In genomic region chr9:71270554-71270953, GRCh38 we compare ENCODE assay signal across 22 cellular contexts.
A peak's percentile ranks its signal among the peaks of the same experiment; 100 is the strongest.
DNase-seq lines count a peak whose midpoint lies in the region; FAIRE-seq and TF ChIP-seq lines count a peak whose summit lies in the region.
"Had no signal": no experiment of that assay in that cellular context is flagged by ENCODE, and none has a peak within 500 bp of the region (broad histone marks: within the 10 kb centered on the region; RNA-seq: fewer than 3 reads in every experiment).

No MANE protein-coding gene starts in this region.

- H3K9me3 ChIP-seq in keratinocyte (ENCODE audit: control insufficient read depth, low read depth, low read length) = no peaks in the 10 kb centered on the region
- H3K9me3 ChIP-seq in ascending aorta = no peaks in the 10 kb centered on the region

- H3K36me3 ChIP-seq in keratinocyte (ENCODE audit: control insufficient read depth in 2 of 2, extremely low read depth in 1 of 2, insufficient read depth in 2 of 2, low read length in 2 of 2) (no peaks in the 10 kb centered on the region), ascending aorta (no peaks in the 10 kb centered on the region)

- H3K27me3 ChIP-seq in keratinocyte (ENCODE audit: control insufficient read depth, extremely low read depth, insufficient read depth, low read length) (no peaks in the 10 kb centered on the region), ascending aorta (no peaks in the 10 kb centered on the region)

- H3K4me2 ChIP-seq in keratinocyte (ENCODE audit: control insufficient read depth, extremely low read depth, insufficient read depth, low read depth, low read length) = no peak overlapping the region

- intact Hi-C loops in ascending aorta (cut with DNase I) = no loop called here

- peak overlapping the region; percentile 42; the same call in 1 of the 2 replicates for H3K27ac ChIP-seq in VCaP
- no peak overlapping the region for H3K27ac ChIP-seq in keratinocyte (ENCODE audit: control insufficient read depth, insufficient read depth, low read length)
- H3K27ac ChIP-seq in ascending aorta = no peak overlapping the region
- H3K27ac ChIP-seq: C4-2B, RWPE1 had no signal

- no peaks in the 10 kb centered on the region for H3K9me1 ChIP-seq in keratinocyte (ENCODE audit: control insufficient read depth, extremely low read depth, insufficient read depth, low read length)

- peak; percentile 28 for DNase-seq in Daoy (ENCODE audit: low read depth)
- DNase-seq in HT1080 (ENCODE audit: low read depth) = peak; percentile 40
- no peak for DNase-seq in keratinocyte (ENCODE audit: low read depth, low spot score)
- DNase-seq in ascending aorta (ENCODE audit: low spot score in 2 of 2) = no peak
- DNase-seq in amniotic stem cell (lab: John Stamatoyannopoulos, UW) = no peak
- no peak for DNase-seq in DMS 273 treated with DMSO at 0.1 percent for 48 hours (lab: John Stamatoyannopoulos, UW)
- no peak for DNase-seq in cerebellar nuclear complex (lab: John Stamatoyannopoulos, UW)
- DNase-seq: DMS79 treated with DMSO at 0.1 percent for 48 hours, GDM1, MV-4-11, NCI-H187, NCI-H2107, NCI-H510A, NCI-H748 treated with DMSO at 0.1 percent for 48 hours, OCI-M1, SIG-M5 had no signal

- no peak overlapping the region for H3K9ac ChIP-seq in keratinocyte (ENCODE audit: control insufficient read depth, extremely low read depth, insufficient read depth, low read length)

- H2AFZ ChIP-seq in keratinocyte (ENCODE audit: control insufficient read depth, low read length) = no peak overlapping the region

- TF ChIP-seq CTCF in VCaP (conservative IDR thresholded peaks at IDR 0.05) = no peak
- TF ChIP-seq CTCF in keratinocyte (optimal IDR thresholded peaks at IDR 0.05 in 1 of 3, IDR thresholded peaks at IDR 0.05 in 1 of 3, conservative IDR thresholded peaks at IDR 0.05 in 1 of 3; ENCODE audit: extremely low read depth in 1 of 3, insufficient read depth in 2 of 3, low read length in 3 of 3) = no peak
- TF ChIP-seq CTCF in ascending aorta (IDR thresholded peaks at IDR 0.05) = no peak

- H3K4me3 ChIP-seq in keratinocyte (ENCODE audit: control insufficient read depth in 2 of 3, extremely low read depth in 1 of 3, insufficient read depth in 2 of 3, low read depth in 1 of 3, low read length in 3 of 3) (no peak overlapping the region), ascending aorta (no peak overlapping the region)
- H3K4me3 ChIP-seq: K562 had no signal

- FAIRE-seq in keratinocyte (lab: Jason Lieb, UNC) = peak; percentile 39
- FAIRE-seq: GM19239, H1, K562 had no signal

- H4K20me1 ChIP-seq in keratinocyte (ENCODE audit: control insufficient read depth, extremely low read depth, insufficient read depth, low read length) = no peaks in the 10 kb centered on the region

- H3K4me1 ChIP-seq in keratinocyte (ENCODE audit: control insufficient read depth, extremely low read depth, insufficient read depth, low read length) = no peaks in the 10 kb centered on the region
- no peaks in the 10 kb centered on the region for H3K4me1 ChIP-seq in ascending aorta

- dilution Hi-C loops in keratinocyte (cut with MboI; ENCODE audit: extremely low pct_ligation_motif_present, low sequenced_read_pairs) = no loop called here

- no peaks in the 10 kb centered on the region for H3K79me2 ChIP-seq in keratinocyte (ENCODE audit: control insufficient read depth, insufficient read depth, low read length)

Comparison
In these comparisons a context has a peak if more than half of its experiments do, and no peak if none do; other contexts are left out.
1. DNase-seq: peak in Daoy (single experiment) and HT1080 (single experiment); none in keratinocyte (single experiment), ascending aorta (0 of 2), amniotic stem cell (single experiment), DMS 273 treated with DMSO at 0.1 percent for 48 hours (single experiment) and cerebellar nuclear complex (0 of 2).